In the genomic region with DNA sequence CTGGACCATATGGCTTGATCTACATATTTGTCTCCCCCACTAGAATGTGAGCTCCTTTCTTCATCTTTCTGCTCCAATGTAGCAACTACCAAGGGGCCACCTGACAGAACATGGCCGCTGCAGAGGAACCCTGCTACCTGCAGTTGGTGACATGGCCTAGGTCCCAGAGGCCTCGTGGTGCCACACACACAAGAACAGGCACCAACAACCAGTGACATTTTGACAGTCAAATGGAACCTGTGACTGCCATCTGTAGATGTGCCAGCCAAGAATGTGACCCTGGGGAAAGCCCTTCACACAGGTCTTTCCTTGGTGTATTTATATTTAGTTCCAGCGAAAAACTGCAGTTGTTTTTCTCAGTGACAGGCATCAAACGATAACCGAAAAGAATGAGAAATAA, we compare ENCODE assay signal across 20 cellular contexts.
"Had no signal": no experiment of that assay in that cellular context is flagged by ENCODE, and none has a peak within 500 bp of the region (broad histone marks: within the 10 kb centered on the region; RNA-seq: fewer than 3 reads in every experiment).

No MANE protein-coding gene starts in this region.

- H3K36me3 Mint-ChIP-seq: activated naive CD4-positive, alpha-beta T cell treated with anti-CD3 and anti-CD28 coated beads, Interleukin-2, amount 10 ng/mL, durations not matched to agents 7 days and 5 days; memory B cell; neural progenitor cell; stimulated activated effector memory CD8-positive, alpha-beta T cell treated with anti-CD3 and anti-CD28 coated beads, Interleukin-12 subunit alpha, Interleukin-12 subunit beta, amount 100 ng/mL, for 72 hours had no signal

- H3K4me3 Mint-ChIP-seq: activated CD8-positive, alpha-beta T cell treated with anti-CD3 and anti-CD28 coated beads, Interleukin-2, amount 10 ng/mL, durations not matched to agents 7 days and 5 days; activated naive CD4-positive, alpha-beta T cell treated with anti-CD3 and anti-CD28 coated beads, Interleukin-2, amount 10 ng/mL, durations not matched to agents 7 days and 5 days; activated T-cell treated with anti-CD3 and anti-CD28 coated beads, Interleukin-2, amount 50 U/mL, for 4 hours; memory B cell; neural progenitor cell; stimulated activated effector memory CD8-positive, alpha-beta T cell treated with anti-CD3 and anti-CD28 coated beads, Interleukin-12 subunit alpha, Interleukin-12 subunit beta, amount 100 ng/mL, for 72 hours had no signal

- FAIRE-seq: colon, small intestine had no signal

- H3K9ac ChIP-seq: neural progenitor cell, SK-N-SH had no signal

- H3K9me3 Mint-ChIP-seq: activated naive CD4-positive, alpha-beta T cell treated with anti-CD3 and anti-CD28 coated beads, Interleukin-2, amount 10 ng/mL, durations not matched to agents 7 days and 5 days; activated T-cell treated with anti-CD3 and anti-CD28 coated beads, Interleukin-2, amount 50 U/mL, for 4 hours; memory B cell; neural progenitor cell; stimulated activated effector memory CD8-positive, alpha-beta T cell treated with anti-CD3 and anti-CD28 coated beads, Interleukin-12 subunit alpha, Interleukin-12 subunit beta, amount 100 ng/mL, for 72 hours had no signal

- H3K36me3 ChIP-seq: adrenal gland, cardiac muscle cell, neural progenitor cell, right lobe of liver, thyroid gland had no signal

- H3K4me2 ChIP-seq: neural progenitor cell, SK-N-SH had no signal

- H3K27ac ChIP-seq: adrenal gland, cardiac muscle cell, neural progenitor cell, psoas muscle, right lobe of liver, thyroid gland had no signal

- H3K27ac Mint-ChIP-seq: activated CD8-positive, alpha-beta T cell treated with anti-CD3 and anti-CD28 coated beads, Interleukin-2, amount 10 ng/mL, durations not matched to agents 7 days and 5 days; activated naive CD4-positive, alpha-beta T cell treated with anti-CD3 and anti-CD28 coated beads, Interleukin-2, amount 10 ng/mL, durations not matched to agents 7 days and 5 days; memory B cell; neural progenitor cell; stimulated activated effector memory CD8-positive, alpha-beta T cell treated with anti-CD3 and anti-CD28 coated beads, Interleukin-12 subunit alpha, Interleukin-12 subunit beta, amount 100 ng/mL, for 72 hours had no signal

- DNase-seq: activated CD4-positive, alpha-beta T cell treated with anti-CD3 and anti-CD28 coated beads for 48 hours; activated CD4-positive, CD25-positive, alpha-beta regulatory T cell; activated CD8-positive, alpha-beta T cell treated with anti-CD3 and anti-CD28 coated beads, Interleukin-2, amount 10 ng/mL, durations not matched to agents 7 days and 5 days; activated naive CD4-positive, alpha-beta T cell treated with anti-CD3 and anti-CD28 coated beads, Interleukin-2, amount 10 ng/mL, durations not matched to agents 7 days and 5 days; activated T-cell treated with anti-CD3 and anti-CD28 coated beads, Interleukin-2, amount 50 U/mL, for 4 hours; adrenal gland; foreskin melanocyte; psoas muscle; right lobe of liver; SK-N-SH; small intestine; stimulated activated CD4-positive, alpha-beta T cell treated with anti-CD3 and anti-CD28 coated beads, Interleukin-4, amount 100 ng/mL, for 1 hour; T-helper 1 cell; T-helper 9 cell; thyroid gland had no signal

- H3K4me3 ChIP-seq: adrenal gland, cardiac muscle cell, neural progenitor cell, psoas muscle, right lobe of liver, thyroid gland had no signal

- ATAC-seq: activated CD8-positive, alpha-beta T cell treated with anti-CD3 and anti-CD28 coated beads, Interleukin-2, amount 10 ng/mL, durations not matched to agents 7 days and 5 days; activated T-cell treated with anti-CD3 and anti-CD28 coated beads, Interleukin-2, amount 50 U/mL, for 4 hours; right lobe of liver; stimulated activated effector memory CD8-positive, alpha-beta T cell treated with anti-CD3 and anti-CD28 coated beads, Interleukin-12 subunit alpha, Interleukin-12 subunit beta, amount 100 ng/mL, for 72 hours had no signal

- H3K4me1 ChIP-seq: adrenal gland, right lobe of liver, thyroid gland had no signal

- H3K27me3 ChIP-seq: adrenal gland, cardiac muscle cell, neural progenitor cell, right lobe of liver, thyroid gland had no signal

- H3K4me1 Mint-ChIP-seq: activated naive CD4-positive, alpha-beta T cell treated with anti-CD3 and anti-CD28 coated beads, Interleukin-2, amount 10 ng/mL, durations not matched to agents 7 days and 5 days had no signal

- H3K9me3 ChIP-seq: psoas muscle, right lobe of liver, SK-N-SH, thyroid gland had no signal

- H3K27me3 Mint-ChIP-seq: memory B cell had no signal
